Comparison of ENCODE assay signal across 2 cellular contexts in genomic region chr2:119490653-119491195, GRCh38.
TF ChIP-seq lines count a peak whose summit lies in the region.

No MANE protein-coding gene starts in this region.

TF ChIP-seq in IMR-90, 13 proteins besides CTCF, POLR2A, EP300 and RAD21 (continued from another document):
- no peak for TF ChIP-seq USF2 (IDR thresholded peaks at IDR 0.05; ENCODE audit: low read depth, low read length)

TF ChIP-seq in SK-N-SH treated with all-trans-retinoic acid at 6 μM for 48 hours, 23 proteins besides CTCF, POLR2A, EP300 and RAD21 (continued from another document):
- no peak for TF ChIP-seq CSRNP3 (CRISPR knock-in tag; IDR thresholded peaks at IDR 0.05)
- TF ChIP-seq ZNF8 (CRISPR knock-in tag; IDR thresholded peaks at IDR 0.05): no peak
